In genomic region chr9:29778281-29778849, GRCh38 we compare ENCODE assay signal across 29 cellular contexts.
"Had no signal": no experiment of that assay in that cellular context is flagged by ENCODE, and none has a peak within 500 bp of the region (broad histone marks: within the 10 kb centered on the region; RNA-seq: fewer than 3 reads in every experiment).

No MANE protein-coding gene starts in this region.

- ATAC-seq: activated CD4-positive, CD25-positive, alpha-beta regulatory T cell treated with anti-CD3 and anti-CD28 coated beads, Interleukin-2, amount 50 U/mL, for 24 hours; activated CD8-positive, alpha-beta T cell treated with anti-CD3 and anti-CD28 coated beads for 36 hours; activated T-cell treated with anti-CD3 and anti-CD28 coated beads, Interleukin-2, amount 50 U/mL, for 4 hours; activated T-helper 17 cell treated with anti-CD3 and anti-CD28 coated beads, Interleukin-2, amount 50 U/mL, for 72 hours; body of pancreas; gastroesophageal sphincter; heart right ventricle; T-helper 17 cell had no signal

- H3K27me3 ChIP-seq: body of pancreas, cardiac muscle cell, colonic mucosa, esophagus muscularis mucosa, gastroesophageal sphincter, heart right ventricle had no signal

- H3K27ac ChIP-seq: body of pancreas, cardiac muscle cell, colonic mucosa, esophagus muscularis mucosa, gastroesophageal sphincter, heart right ventricle, WERI-Rb-1 had no signal

- H3K4me1 ChIP-seq: body of pancreas, colonic mucosa, esophagus muscularis mucosa, gastroesophageal sphincter, heart right ventricle had no signal

- H3K4me3 ChIP-seq: body of pancreas, cardiac muscle cell, colonic mucosa, esophagus muscularis mucosa, gastroesophageal sphincter, heart right ventricle had no signal

- H3K36me3 ChIP-seq: cardiac muscle cell, colonic mucosa, esophagus muscularis mucosa, gastroesophageal sphincter, heart right ventricle, WERI-Rb-1 had no signal

- DNase-seq: activated B cell treated with CpG ODN at 0.5 μM for 24 hours; activated CD4-positive, alpha-beta T cell treated with anti-CD3 and anti-CD28 coated beads for 48 hours; activated CD4-positive, alpha-beta T cell treated with anti-CD3 and anti-CD28 coated beads, Interleukin-2, amount 50 U/mL, for 1 hour; activated CD4-positive, alpha-beta T cell treated with anti-CD3 and anti-CD28 coated beads, Interleukin-2, amount 50 U/mL, for 48 hours; activated CD8-positive, alpha-beta memory T cell treated with anti-CD3 and anti-CD28 coated beads for 24 hours; activated CD8-positive, alpha-beta T cell treated with anti-CD3 and anti-CD28 coated beads for 36 hours; activated effector memory CD4-positive, alpha-beta T cell treated with Interleukin-2 at 50 U/mL for 16 hours; activated gamma-delta T cell treated with Interleukin-2 at 50 U/mL for 16 hours; activated naive CD4-positive, alpha-beta T cell treated with anti-CD3 and anti-CD28 coated beads, Interleukin-2, amount 50 U/mL, for 16 hours; activated naive CD4-positive, alpha-beta T cell treated with Interleukin-2 at 50 U/mL for 16 hours; activated T-cell treated with anti-CD3 and anti-CD28 coated beads, Interleukin-2, amount 50 U/mL, for 4 hours; amygdala; aorta; body of pancreas; central memory CD4-positive, alpha-beta T cell; cerebellar nuclear complex; colonic mucosa; effector CD8-positive, alpha-beta T cell; foreskin melanocyte; heart right ventricle; T-helper 1 cell; T-helper 17 cell; T1000; WERI-Rb-1 had no signal
